Comparison of ENCODE assay signal across 19 cellular contexts in genomic region chrX:150513564-150513963, GRCh38. TPM values are rescaled to one million over a fixed set of nuclear protein-coding genes. Genes with fewer than 3 reads are reported as not detected.
A peak's percentile ranks its signal among the peaks of the same experiment; 100 is the strongest.
DNase-seq lines count a peak whose midpoint lies in the region; ATAC-seq, FAIRE-seq and TF ChIP-seq lines count a peak whose summit lies in the region.
"Had no signal": no experiment of that assay in that cellular context is flagged by ENCODE, and none has a peak within 500 bp of the region (broad histone marks: within the 10 kb centered on the region; RNA-seq: fewer than 3 reads in every experiment).

No MANE protein-coding gene starts in this region.

- H3K27me3 Mint-ChIP-seq in endodermal cell (ENCODE audit: insufficient read depth) = no peaks in the 10 kb centered on the region
- H3K27me3 Mint-ChIP-seq: CD4-positive, CD25-positive, alpha-beta regulatory T cell had no signal

- no peak for TF ChIP-seq CTCF in D721Med (IDR thresholded peaks at IDR 0.05; ENCODE audit: insufficient read depth, missing control alignments)
- TF ChIP-seq CTCF in endodermal cell (conservative IDR thresholded peaks at IDR 0.05) = peak; percentile 29
- no peak for TF ChIP-seq CTCF in gastroesophageal sphincter (IDR thresholded peaks at IDR 0.05)

- no peak overlapping the region for H3K4me3 ChIP-seq in H7 (ENCODE audit: insufficient read depth, low read depth, low read length)
- H3K4me3 ChIP-seq in endodermal cell (ENCODE audit: low read length) = no peak overlapping the region
- no peak overlapping the region for H3K4me3 ChIP-seq in aorta (ENCODE audit: low read length in 2 of 2)
- no peak overlapping the region for H3K4me3 ChIP-seq in gastroesophageal sphincter

- no peak for FAIRE-seq in D721Med (lab: Jason Lieb, UNC)

- H3K4me3 Mint-ChIP-seq in endodermal cell = no peak overlapping the region
- H3K4me3 Mint-ChIP-seq: B cell; CD4-positive, CD25-positive, alpha-beta regulatory T cell; T-helper 2 cell treated with Interferon-gamma antibody and Interleukin-4, amounts not matched to agents 5 μg/mL and 100 μg/mL, for 36 hours had no signal

- no peaks in the 10 kb centered on the region for H3K4me1 ChIP-seq in endodermal cell (ENCODE audit: control insufficient read depth, insufficient read depth, low read length)
- no peaks in the 10 kb centered on the region for H3K4me1 ChIP-seq in aorta (ENCODE audit: control insufficient read depth in 1 of 2, insufficient read depth in 2 of 2, low read length in 2 of 2)
- H3K4me1 ChIP-seq in gastroesophageal sphincter = peaks cover 0 to 10% (median under 1%) of the 10 kb centered on the region in 3 donors

- H3K9me3 Mint-ChIP-seq in endodermal cell = peaks cover 64% of the 10 kb centered on the region
- H3K9me3 Mint-ChIP-seq: T-helper 2 cell treated with Interferon-gamma antibody and Interleukin-4, amounts not matched to agents 5 μg/mL and 100 μg/mL, for 36 hours had no signal

- H3K36me3 Mint-ChIP-seq in endodermal cell (ENCODE audit: low read depth) = no peaks in the 10 kb centered on the region
- H3K36me3 Mint-ChIP-seq: CD4-positive, CD25-positive, alpha-beta regulatory T cell had no signal

- H3K36me3 ChIP-seq in H7 (replicated peaks; ENCODE audit: control insufficient read depth, insufficient read depth, low read length) (no peaks in the 10 kb centered on the region), endodermal cell (ENCODE audit: control insufficient read depth, insufficient read depth, low read length) (no peaks in the 10 kb centered on the region), aorta (ENCODE audit: control insufficient read depth in 1 of 2, insufficient read depth in 2 of 2, low read length in 1 of 2) (no peaks in the 10 kb centered on the region), gastroesophageal sphincter (peaks cover 0 to 18% of the 10 kb centered on the region in 2 donors)

- WGBS in endodermal cell (ENCODE audit: insufficient coverage in 1 of 2, insufficient read length in 1 of 2), 2 experiments = 60 to 83% methylated on average over 2 to 9 of the region's 9 CpGs
- WGBS in aorta, 2 donors = 72 to 85% methylated on average over 9 of the region's 9 CpGs
- WGBS in gastroesophageal sphincter (ENCODE audit: low coverage in 1 of 2), 2 donors = 63% methylated on average over 7 of the region's 9 CpGs; no CpG with 5 or more reads in 1 of the 2 donors

- TF ChIP-seq EP300 in gastroesophageal sphincter (IDR thresholded peaks at IDR 0.05) = no peak

- H3K27me3 ChIP-seq in H7 (ENCODE audit: control insufficient read depth, insufficient read depth, low read length) = no peaks in the 10 kb centered on the region
- H3K27me3 ChIP-seq in endodermal cell (ENCODE audit: control insufficient read depth, insufficient read depth, low read length, poor library complexity, severe bottlenecking) = no peaks in the 10 kb centered on the region
- H3K27me3 ChIP-seq in aorta (ENCODE audit: control insufficient read depth in 1 of 2, insufficient read depth in 2 of 2, low read length in 1 of 2) = no peaks in the 10 kb centered on the region
- no peaks in the 10 kb centered on the region for H3K27me3 ChIP-seq in gastroesophageal sphincter

- H3K9me3 ChIP-seq in endodermal cell (ENCODE audit: control insufficient read depth, low read length) (no peaks in the 10 kb centered on the region), aorta (ENCODE audit: control insufficient read depth, low read length) (no peaks in the 10 kb centered on the region), gastroesophageal sphincter (no peaks in the 10 kb centered on the region)

- DNase-seq in D721Med (ENCODE audit: insufficient read length, low spot score) (peak; percentile 28), H7 (peak; percentile 70), NCI-H524 (lab: John Stamatoyannopoulos, UW) (peak; percentile 79 to 89), endodermal cell (no peak), aorta (no peak), DMS53 (lab: John Stamatoyannopoulos, UW) (no peak), globus pallidus (ENCODE audit: low spot score) (no peak)
- DNase-seq: CD4-positive, CD25-positive, alpha-beta regulatory T cell; GF-D8; GOT3; NCI-H1417 treated with DMSO at 0.1 percent for 48 hours; NCI-H2029 treated with DMSO at 0.1 percent for 48 hours; NCI-H345; NCI-H774 had no signal

- no peak for TF ChIP-seq POLR2A in gastroesophageal sphincter (IDR thresholded peaks at IDR 0.05)

- intact Hi-C loops in aorta (cut with DNase I) = no loop called here

- no peak overlapping the region for H3K27ac Mint-ChIP-seq in endodermal cell
- H3K27ac Mint-ChIP-seq: B cell; CD4-positive, CD25-positive, alpha-beta regulatory T cell; T-helper 2 cell treated with Interferon-gamma antibody and Interleukin-4, amounts not matched to agents 5 μg/mL and 100 μg/mL, for 36 hours had no signal

- ATAC-seq in aorta (ENCODE audit: low FRiP score) (no peak), gastroesophageal sphincter (no peak)
- ATAC-seq: Panc1, Right ventricle myocardium inferior had no signal

- H3K4me1 Mint-ChIP-seq in endodermal cell = peaks cover 14% of the 10 kb centered on the region
- H3K4me1 Mint-ChIP-seq: B cell; CD4-positive, CD25-positive, alpha-beta regulatory T cell had no signal

- H3K9ac ChIP-seq in endodermal cell (ENCODE audit: extremely low read depth, low read length, poor library complexity, severe bottlenecking) = no peak overlapping the region

- H3K27ac ChIP-seq in endodermal cell (ENCODE audit: low read depth, low read length) = no peak overlapping the region
- H3K27ac ChIP-seq in aorta (ENCODE audit: low read depth in 1 of 2, low read length in 2 of 2) = no peak overlapping the region
- no peak overlapping the region for H3K27ac ChIP-seq in gastroesophageal sphincter

RNA-seq across cellular contexts. Expression of gene MTM1, which starts 54.9 kb away (rescaled TPM):
- 15.9 and 22.4 TPM in 2 replicates for total RNA-seq in H7 (2014; rRNA removed; shearing (Covaris generic))
- total RNA-seq in endodermal cell (1 to 10 TPM; 5.9 to 9.8 TPM), aorta (10 to 100 TPM; 13.6 to 20.5 TPM), gastroesophageal sphincter (10 to 100 TPM; 10.5 to 32.7 (median 14.3) TPM)
- polyA plus RNA-seq in endodermal cell (2013, experiment 1 of 2) = 8.9 TPM
- polyA plus RNA-seq in endodermal cell (2013, experiment 2 of 2) = 9.6 TPM
- polyA plus RNA-seq in aorta = 1 to 10 TPM; 5.5 to 8.4 TPM

Comparison
In these comparisons a context has a peak if more than half of its experiments do, and no peak if none do; other contexts are left out.
1. DNase-seq: peak in D721Med (single experiment), H7 (single experiment) and NCI-H524 (2 of 2); none in endodermal cell (single experiment), aorta (0 of 2), DMS53 (single experiment) and globus pallidus (single experiment).